Comparison of ENCODE assay signal across 8 cellular contexts in the genomic region with DNA sequence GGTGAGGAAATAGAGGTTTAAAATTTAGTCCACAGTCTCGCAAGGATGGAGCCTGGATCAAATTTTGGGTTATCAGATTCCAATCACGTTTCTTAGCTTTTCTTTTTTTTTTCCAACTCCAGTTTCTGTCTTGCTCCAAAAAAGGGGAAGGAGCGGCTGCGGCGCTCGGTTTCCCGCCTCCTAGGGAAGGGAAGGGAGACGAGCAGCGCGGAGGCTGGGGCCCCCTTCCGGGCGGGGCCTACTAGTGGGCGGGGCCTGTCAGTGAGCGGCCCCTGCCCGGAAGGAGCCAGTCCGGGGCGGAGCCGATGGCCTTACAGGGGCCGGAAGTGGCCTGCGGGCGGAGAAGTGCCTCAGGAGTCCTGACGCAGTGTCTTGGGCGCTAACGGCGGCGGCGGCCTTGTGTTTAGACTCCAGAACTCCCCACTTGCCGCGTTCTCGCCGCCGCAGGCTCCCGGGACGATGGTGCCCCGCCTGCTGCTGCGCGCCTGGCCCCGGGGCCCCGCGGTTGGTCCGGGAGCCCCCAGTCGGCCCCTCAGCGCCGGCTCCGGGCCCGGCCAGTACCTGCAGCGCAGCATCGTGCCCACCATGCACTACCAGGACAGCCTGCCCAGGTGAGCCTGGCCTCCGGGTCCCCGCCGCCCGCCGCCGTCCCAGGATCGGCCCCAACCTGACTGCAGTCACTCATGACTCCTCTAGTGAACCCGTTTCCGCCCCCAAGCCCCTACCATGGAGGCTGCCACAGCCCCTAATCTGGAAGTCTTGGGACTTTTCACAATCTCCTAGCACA. TPM values are rescaled to one million over a fixed set of nuclear protein-coding genes. Genes with fewer than 3 reads are reported as not detected.
DNase-seq lines count a peak whose midpoint lies in the region; ATAC-seq and TF ChIP-seq lines count a peak whose summit lies in the region.

A gene (plus strand): TSS at position 340 of the 787 bp plus-strand sequence. CDS start 120 bp downstream, at position 460.

- CTCF ChIA-PET in activated B cell treated with CpG ODN at 0.5 μM for 24 hours (lab: Charles Lee) = interaction anchor here (1.5 to 1.7 kb wide), 2 partner anchors 10 to 15 kb away, joined by 7 to 9 read pairs; no protein-coding TSS in a partner anchor

- peaks cover 11% of the 10 kb centered on the region for H3F3A ChIP-seq in smooth muscle cell (ENCODE audit: low read depth)

- TF ChIP-seq CTCF in activated B cell treated with CpG ODN at 0.5 μM for 24 hours (IDR thresholded peaks at IDR 0.05) (no peak), cardiac fibroblast (IDR thresholded peaks at IDR 0.05; ENCODE audit: low read depth, low read length) (no peak), smooth muscle cell (IDR thresholded peaks at IDR 0.05; ENCODE audit: borderline replicate concordance, insufficient read depth, poor library complexity, severe bottlenecking) (no peak)

- H3K27ac Mint-ChIP-seq in activated B cell treated with CpG ODN at 0.5 μM for 24 hours = peak within 1 kb of the TSS; percentile 94

- H3K4me2 ChIP-seq in smooth muscle cell = peak within 1 kb of the TSS; percentile 97

- peaks cover 2% of the 10 kb centered on the region for H3K9me3 Mint-ChIP-seq in activated B cell treated with CpG ODN at 0.5 μM for 24 hours

- H3K27ac ChIP-seq in smooth muscle cell (ENCODE audit: low read depth) = peak within 1 kb of the TSS; percentile 87

- peaks cover 14% of the 10 kb centered on the region for H3K4me1 ChIP-seq in smooth muscle cell (ENCODE audit: low read depth)

- peak within 1 kb of the TSS; percentile 95 for H3K9ac ChIP-seq in smooth muscle cell (ENCODE audit: low read depth)

- H3K4me3 Mint-ChIP-seq in activated B cell treated with CpG ODN at 0.5 μM for 24 hours = peak within 1 kb of the TSS; percentile 92

- H3K36me3 Mint-ChIP-seq in activated B cell treated with CpG ODN at 0.5 μM for 24 hours (ENCODE audit: low read depth) = peaks cover 25% of the 10 kb centered on the region

- H3K9me3 ChIP-seq in smooth muscle cell (replicated peaks; ENCODE audit: low read depth) = no peaks in the 10 kb centered on the region

- POLR2A ChIA-PET in activated B cell treated with CpG ODN at 0.5 μM for 24 hours (lab: Charles Lee) = interaction anchor here (0.6 to 2.1 kb wide), 4 partner anchors 23 to 691 kb away, joined by 3 to 15 read pairs (median 4); a partner anchor contains a TSS

- H3K4me3 ChIP-seq in cardiac fibroblast (replicated peaks in 1 of 2; ENCODE audit: low read depth in 2 of 2, low read length in 2 of 2) (peak within 1 kb of the TSS; percentile 82 to 88), smooth muscle cell (peak within 1 kb of the TSS; percentile 81)

- no peaks in the 10 kb centered on the region for H3K27me3 Mint-ChIP-seq in activated B cell treated with CpG ODN at 0.5 μM for 24 hours

- DNase-seq in AG08396 (ENCODE audit: low spot score) = peak; percentile 98
- peak; percentile 87 for DNase-seq in NCI-H345 treated with DMSO at 0.1 percent for 48 hours (lab: John Stamatoyannopoulos, UW; ENCODE audit: unreplicated experiment)
- DNase-seq in activated B cell treated with CpG ODN at 0.5 μM for 24 hours = peak; percentile 89
- DNase-seq in cardiac fibroblast (ENCODE audit: low read depth in 2 of 2) = peak; percentile 89 to 94
- DNase-seq in iPS-NIHi7 (ENCODE audit: extremely low spot score) = peak; percentile 100
- peak; percentile 56 for DNase-seq in smooth muscle cell (lab: John Stamatoyannopoulos, UW; ENCODE audit: unreplicated experiment)

- H4K20me1 ChIP-seq in smooth muscle cell (ENCODE audit: low read depth) = no peaks in the 10 kb centered on the region

- no peaks in the 10 kb centered on the region for H3K36me3 ChIP-seq in smooth muscle cell (ENCODE audit: low read depth)

- intact Hi-C loops in activated B cell treated with CpG ODN at 0.5 μM for 24 hours (cut with micrococcal nuclease) = loop anchor here (1.0 to 10.0 kb wide), 8 partner anchors 24 to 1142 kb away; a partner anchor contains a TSS

- H3K27me3 ChIP-seq in smooth muscle cell (ENCODE audit: low read depth) = no peaks in the 10 kb centered on the region

- H3K4me1 Mint-ChIP-seq in activated B cell treated with CpG ODN at 0.5 μM for 24 hours = peaks cover 25% of the 10 kb centered on the region

- peak; percentile 99 for ATAC-seq in GM19023 (IDR thresholded peaks at IDR 0.05; ENCODE audit: unreplicated experiment)
- ATAC-seq in HG03196 (IDR thresholded peaks at IDR 0.05; ENCODE audit: unreplicated experiment) = peak; percentile 99
- ATAC-seq in activated B cell treated with CpG ODN at 0.5 μM for 24 hours (ENCODE audit: low read depth) = peak; percentile 99

- 2% methylated on average over 36 of the region's 57 CpGs for WGBS in smooth muscle cell (ENCODE audit: low lambda C conversion rate)

- no peaks in the 10 kb centered on the region for H3K79me2 ChIP-seq in smooth muscle cell (ENCODE audit: low read depth)

- peak within 1 kb of the TSS; percentile 74 for H2AFZ ChIP-seq in smooth muscle cell (ENCODE audit: low read depth)

RNA-seq across cellular contexts. Expression of the gene that starts here (rescaled TPM):
- total RNA-seq in activated B cell treated with CpG ODN at 0.5 μM for 24 hours (12.5 and 15.7 TPM in 2 replicates), smooth muscle cell (13.1 and 15.7 TPM in 2 replicates)
- polyA plus RNA-seq in smooth muscle cell = 13.3 and 18.1 TPM in 2 replicates

Comparison
In these comparisons a context has a peak if more than half of its experiments do, and no peak if none do; other contexts are left out.
1. Peak in every context shown above with its lines: DNase-seq, ATAC-seq, H3K4me3 ChIP-seq and H3K27ac ChIP-seq.